In the genomic region with DNA sequence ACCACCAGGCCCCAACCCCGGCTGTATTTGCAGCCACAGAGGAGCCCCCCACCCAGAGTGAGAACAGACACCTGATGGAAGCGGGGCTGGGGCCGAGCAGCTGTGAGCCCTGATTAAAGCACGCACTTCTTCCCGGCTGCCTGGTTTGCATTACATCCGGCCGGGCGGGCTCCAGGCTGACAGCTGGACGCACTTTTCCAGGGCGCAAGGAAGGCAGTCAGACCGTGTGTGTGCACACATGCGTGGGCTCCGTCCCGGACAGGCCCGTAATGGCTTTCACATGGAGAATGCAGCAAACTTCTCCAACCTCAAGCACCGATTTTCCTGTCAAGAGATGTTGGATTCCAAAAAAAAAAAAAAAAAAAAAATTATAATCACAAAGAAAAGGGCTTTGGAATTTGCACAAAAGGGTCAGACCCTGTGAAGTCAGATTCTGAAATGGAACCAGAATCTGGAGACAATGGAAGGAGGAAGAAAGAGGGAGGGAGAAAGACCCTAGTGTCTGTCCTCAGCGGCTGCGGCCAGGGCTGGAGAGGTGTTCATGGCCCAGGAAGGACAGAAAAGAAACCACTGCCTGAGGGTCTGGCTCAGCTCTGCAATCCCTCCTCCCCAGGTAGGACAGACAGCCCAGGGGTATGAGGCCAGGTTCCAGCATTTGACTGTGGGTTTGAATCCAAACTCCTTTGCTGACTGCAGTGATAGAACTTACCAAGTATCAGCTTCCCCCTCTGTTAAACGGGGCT, we compare ENCODE assay signal across 9 cellular contexts.
DNase-seq lines count a peak whose midpoint lies in the region; ATAC-seq and TF ChIP-seq lines count a peak whose summit lies in the region.
"Had no signal": no experiment of that assay in that cellular context is flagged by ENCODE, and none has a peak within 500 bp of the region (broad histone marks: within the 10 kb centered on the region; RNA-seq: fewer than 3 reads in every experiment).

No MANE protein-coding gene starts in this region.

- WGBS in psoas muscle, 3 donors = 32 to 50% (median 36%) methylated on average over 19 of the region's 19 CpGs

- intact Hi-C loops in psoas muscle (cut with DNase I) = no loop called here

- in situ Hi-C loops in astrocyte of the cerebellum (cut with HindIII; ENCODE audit: low sequenced_read_pairs) = no loop called here

- peak overlapping the region; percentile 88 for H2AFZ ChIP-seq in GM23338

- H3K4me2 ChIP-seq in GM23338 = 0 out of 2 replicates have a peak overlapping the region, but pooled peaks have one; percentile 32

- DNase-seq in GM23338 (ENCODE audit: low spot score) (peak; percentile 38), astrocyte of the cerebellum (ENCODE audit: low read depth) (peak; percentile 55), cardiac muscle cell (ENCODE audit: low read depth in 1 of 2, low spot score in 1 of 2) (peak; percentile 51 to 86), psoas muscle (peak; percentile 58 to 68), medulla oblongata (ENCODE audit: extremely low spot score) (no peak), glomerular visceral epithelial cell (ENCODE audit: extremely low spot score) (no peak)
- DNase-seq: SW 1271 had no signal

- no peaks in the 10 kb centered on the region for H4K20me1 ChIP-seq in GM23338 (replicated peaks; ENCODE audit: insufficient read depth)

- H3K36me3 Mint-ChIP-seq in GM23338 (ENCODE audit: low read depth) = peaks cover 9% of the 10 kb centered on the region; the same call in 2 of the 3 replicates

- H3K27ac Mint-ChIP-seq in GM23338 = no peak overlapping the region

- H3K27me3 ChIP-seq in GM23338 (ENCODE audit: insufficient read depth) (no peaks in the 10 kb centered on the region), cardiac muscle cell (no peaks in the 10 kb centered on the region), psoas muscle (ENCODE audit: insufficient read depth in 3 of 3, low read length in 2 of 3) (no peaks in the 10 kb centered on the region)

- ATAC-seq in GM23338 = peak; percentile 65
- peak in 3 of 4 donors; percentile 19 to 56 (median 31) for ATAC-seq in psoas muscle
- ATAC-seq in GM21825 (IDR thresholded peaks at IDR 0.05; ENCODE audit: unreplicated experiment) = no peak
- no peak for ATAC-seq in GM19328 (IDR thresholded peaks at IDR 0.05; ENCODE audit: unreplicated experiment)

- H3K27ac ChIP-seq in GM23338 (ENCODE audit: low read depth) (no peak overlapping the region), cardiac muscle cell (peak overlapping the region; percentile 20), psoas muscle (no peak overlapping the region)

- TF ChIP-seq CTCF in GM23338 (conservative IDR thresholded peaks at IDR 0.05; ENCODE audit: low read depth in 2 of 2) (no peak), astrocyte of the cerebellum (IDR thresholded peaks at IDR 0.05; ENCODE audit: low read depth, low read length, missing control alignments) (no peak), cardiac muscle cell (IDR thresholded peaks at IDR 0.05; ENCODE audit: low read depth, low read length) (no peak), psoas muscle (IDR thresholded peaks at IDR 0.05) (no peak)

- H3K9me2 ChIP-seq in GM23338 (ENCODE audit: insufficient read depth) = no peaks in the 10 kb centered on the region

- H3K9me3 ChIP-seq in cardiac muscle cell (ENCODE audit: low read depth) (no peaks in the 10 kb centered on the region), psoas muscle (no peaks in the 10 kb centered on the region)

- no peak overlapping the region for H3K4me3 Mint-ChIP-seq in GM23338

- H3K9me3 Mint-ChIP-seq in GM23338 = peaks cover 19% of the 10 kb centered on the region

- H3K79me2 ChIP-seq in GM23338 (replicated peaks; ENCODE audit: insufficient read depth) = no peaks in the 10 kb centered on the region

- H3K36me3 ChIP-seq in GM23338 (ENCODE audit: insufficient read depth) = no peaks in the 10 kb centered on the region; the same call in 1 of the 2 replicates
- H3K36me3 ChIP-seq in cardiac muscle cell = no peaks in the 10 kb centered on the region
- no peaks in the 10 kb centered on the region for H3K36me3 ChIP-seq in psoas muscle (ENCODE audit: insufficient read depth in 1 of 2, low read depth in 1 of 2)

- H3K4me3 ChIP-seq in GM23338 (no peak overlapping the region), astrocyte of the cerebellum (ENCODE audit: low read depth, low read length) (no peak overlapping the region), cardiac muscle cell (no peak overlapping the region), psoas muscle (no peak overlapping the region)

- H3F3A ChIP-seq in GM23338 (replicated peaks; ENCODE audit: low read depth) = 0 out of 2 replicates have a peak, but pooled peaks cover 3% of the 10 kb centered on the region

- peaks cover 7% of the 10 kb centered on the region for H3K27me3 Mint-ChIP-seq in GM23338 (ENCODE audit: insufficient read depth, low read depth, poor library complexity)

- peaks cover 29% of the 10 kb centered on the region for H3K4me1 Mint-ChIP-seq in GM23338

- H3K4me1 ChIP-seq in GM23338 (ENCODE audit: insufficient read depth) = peaks cover 15% of the 10 kb centered on the region
- H3K4me1 ChIP-seq in cardiac muscle cell (ENCODE audit: low read depth) = peaks cover 30% of the 10 kb centered on the region
- H3K4me1 ChIP-seq in psoas muscle = peaks cover 9% of the 10 kb centered on the region

TF ChIP-seq in GM23338, 12 proteins besides CTCF, POLR2A, EP300 and RAD21 (continues in another document):
- TF ChIP-seq JUNB (IDR thresholded peaks at IDR 0.05; ENCODE audit: unreplicated experiment) = no peak
- no peak for TF ChIP-seq STAT1 (IDR thresholded peaks at IDR 0.05; ENCODE audit: unreplicated experiment)
- no peak for TF ChIP-seq POLR2AphosphoS5 (IDR thresholded peaks at IDR 0.05; ENCODE audit: low read depth)
- TF ChIP-seq, protein P1, sequence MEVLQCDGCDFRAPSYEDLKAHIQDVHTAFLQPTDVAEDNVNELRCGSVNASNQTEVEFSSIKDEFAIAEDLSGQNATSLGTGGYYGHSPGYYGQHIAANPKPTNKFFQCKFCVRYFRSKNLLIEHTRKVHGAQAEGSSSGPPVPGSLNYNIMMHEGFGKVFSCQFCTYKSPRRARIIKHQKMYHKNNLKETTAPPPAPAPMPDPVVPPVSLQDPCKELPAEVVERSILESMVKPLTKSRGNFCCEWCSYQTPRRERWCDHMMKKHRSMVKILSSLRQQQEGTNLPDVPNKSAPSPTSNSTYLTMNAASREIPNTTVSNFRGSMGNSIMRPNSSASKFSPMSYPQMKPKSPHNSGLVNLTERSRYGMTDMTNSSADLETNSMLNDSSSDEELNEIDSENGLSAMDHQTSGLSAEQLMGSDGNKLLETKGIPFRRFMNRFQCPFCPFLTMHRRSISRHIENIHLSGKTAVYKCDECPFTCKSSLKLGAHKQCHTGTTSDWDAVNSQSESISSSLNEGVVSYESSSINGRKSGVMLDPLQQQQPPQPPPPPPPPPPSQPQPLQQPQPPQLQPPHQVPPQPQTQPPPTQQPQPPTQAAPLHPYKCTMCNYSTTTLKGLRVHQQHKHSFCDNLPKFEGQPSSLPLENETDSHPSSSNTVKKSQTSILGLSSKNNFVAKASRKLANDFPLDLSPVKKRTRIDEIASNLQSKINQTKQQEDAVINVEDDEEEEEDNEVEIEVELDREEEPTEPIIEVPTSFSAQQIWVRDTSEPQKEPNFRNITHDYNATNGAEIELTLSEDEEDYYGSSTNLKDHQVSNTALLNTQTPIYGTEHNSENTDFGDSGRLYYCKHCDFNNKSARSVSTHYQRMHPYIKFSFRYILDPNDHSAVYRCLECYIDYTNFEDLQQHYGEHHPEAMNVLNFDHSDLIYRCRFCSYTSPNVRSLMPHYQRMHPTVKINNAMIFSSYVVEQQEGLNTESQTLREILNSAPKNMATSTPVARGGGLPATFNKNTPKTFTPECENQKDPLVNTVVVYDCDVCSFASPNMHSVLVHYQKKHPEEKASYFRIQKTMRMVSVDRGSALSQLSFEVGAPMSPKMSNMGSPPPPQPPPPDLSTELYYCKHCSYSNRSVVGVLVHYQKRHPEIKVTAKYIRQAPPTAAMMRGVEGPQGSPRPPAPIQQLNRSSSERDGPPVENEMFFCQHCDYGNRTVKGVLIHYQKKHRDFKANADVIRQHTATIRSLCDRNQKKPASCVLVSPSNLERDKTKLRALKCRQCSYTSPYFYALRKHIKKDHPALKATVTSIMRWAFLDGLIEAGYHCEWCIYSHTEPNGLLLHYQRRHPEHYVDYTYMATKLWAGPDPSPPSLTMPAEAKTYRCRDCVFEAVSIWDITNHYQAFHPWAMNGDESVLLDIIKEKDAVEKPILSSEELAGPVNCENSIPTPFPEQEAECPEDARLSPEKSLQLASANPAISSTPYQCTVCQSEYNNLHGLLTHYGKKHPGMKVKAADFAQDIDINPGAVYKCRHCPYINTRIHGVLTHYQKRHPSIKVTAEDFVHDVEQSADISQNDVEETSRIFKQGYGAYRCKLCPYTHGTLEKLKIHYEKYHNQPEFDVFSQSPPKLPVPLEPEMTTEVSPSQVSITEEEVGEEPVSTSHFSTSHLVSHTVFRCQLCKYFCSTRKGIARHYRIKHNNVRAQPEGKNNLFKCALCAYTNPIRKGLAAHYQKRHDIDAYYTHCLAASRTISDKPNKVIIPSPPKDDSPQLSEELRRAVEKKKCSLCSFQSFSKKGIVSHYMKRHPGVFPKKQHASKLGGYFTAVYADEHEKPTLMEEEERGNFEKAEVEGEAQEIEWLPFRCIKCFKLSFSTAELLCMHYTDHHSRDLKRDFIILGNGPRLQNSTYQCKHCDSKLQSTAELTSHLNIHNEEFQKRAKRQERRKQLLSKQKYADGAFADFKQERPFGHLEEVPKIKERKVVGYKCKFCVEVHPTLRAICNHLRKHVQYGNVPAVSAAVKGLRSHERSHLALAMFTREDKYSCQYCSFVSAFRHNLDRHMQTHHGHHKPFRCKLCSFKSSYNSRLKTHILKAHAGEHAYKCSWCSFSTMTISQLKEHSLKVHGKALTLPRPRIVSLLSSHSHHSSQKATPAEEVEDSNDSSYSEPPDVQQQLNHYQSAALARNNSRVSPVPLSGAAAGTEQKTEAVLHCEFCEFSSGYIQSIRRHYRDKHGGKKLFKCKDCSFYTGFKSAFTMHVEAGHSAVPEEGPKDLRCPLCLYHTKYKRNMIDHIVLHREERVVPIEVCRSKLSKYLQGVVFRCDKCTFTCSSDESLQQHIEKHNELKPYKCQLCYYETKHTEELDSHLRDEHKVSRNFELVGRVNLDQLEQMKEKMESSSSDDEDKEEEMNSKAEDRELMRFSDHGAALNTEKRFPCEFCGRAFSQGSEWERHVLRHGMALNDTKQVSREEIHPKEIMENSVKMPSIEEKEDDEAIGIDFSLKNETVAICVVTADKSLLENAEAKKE (CRISPR knock-in tag; IDR thresholded peaks at IDR 0.05) = no peak
- TF ChIP-seq NANOG (IDR thresholded peaks at IDR 0.05; ENCODE audit: borderline replicate concordance) = no peak
- TF ChIP-seq CREB1 (CRISPR knock-in tag; IDR thresholded peaks at IDR 0.05; ENCODE audit: low read depth) = no peak

Comparison
In these comparisons a context has a peak if more than half of its experiments do, and no peak if none do; other contexts are left out.
1. ATAC-seq: peak in GM23338 (single experiment) and psoas muscle (3 of 4); none in GM21825 (single experiment) and GM19328 (single experiment).
2. DNase-seq: peak in GM23338 (single experiment), astrocyte of the cerebellum (single experiment), cardiac muscle cell (2 of 2) and psoas muscle (2 of 2); none in medulla oblongata (single experiment) and glomerular visceral epithelial cell (single experiment).